In the genomic region with DNA sequence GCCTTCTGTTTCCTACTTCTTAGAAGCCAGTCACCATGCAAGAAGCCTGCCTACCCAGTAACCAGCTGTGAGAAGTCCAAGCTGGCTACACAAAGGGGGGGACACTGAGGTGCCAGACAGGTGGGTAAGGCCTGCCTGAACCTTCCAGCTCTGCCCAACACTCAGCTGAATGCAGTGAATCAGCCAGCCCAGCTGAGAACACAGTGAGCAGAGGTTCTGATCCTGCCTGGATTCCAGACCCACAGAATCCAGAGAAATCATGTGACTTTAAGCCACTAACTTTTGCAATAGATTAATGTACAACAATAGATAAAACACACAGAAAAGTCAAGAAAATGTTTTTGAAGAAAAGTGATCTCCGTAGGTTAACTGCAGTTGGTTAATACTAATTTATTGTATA, we compare ENCODE assay signal across 23 cellular contexts.
"Had no signal": no experiment of that assay in that cellular context is flagged by ENCODE, and none has a peak within 500 bp of the region (broad histone marks: within the 10 kb centered on the region; RNA-seq: fewer than 3 reads in every experiment).

No MANE protein-coding gene starts in this region.

- H3K27me3 ChIP-seq: body of pancreas, esophagus squamous epithelium had no signal

- H3K4me1 ChIP-seq: body of pancreas, esophagus squamous epithelium had no signal

- H3K9me3 ChIP-seq: body of pancreas, esophagus squamous epithelium had no signal

- H3K27ac ChIP-seq: body of pancreas, epithelial cell of prostate, esophagus squamous epithelium had no signal

- ATAC-seq: activated CD4-positive, alpha-beta T cell treated with anti-CD3 and anti-CD28 coated beads for 36 hours; activated CD8-positive, alpha-beta memory T cell treated with anti-CD3 and anti-CD28 coated beads, Interleukin-2, amount 10 ng/mL, durations not matched to agents 7 days and 5 days; activated CD8-positive, alpha-beta T cell treated with anti-CD3 and anti-CD28 coated beads, Interleukin-2, amount 10 ng/mL, durations not matched to agents 7 days and 5 days; activated naive CD8-positive, alpha-beta T cell treated with anti-CD3 and anti-CD28 coated beads, Interleukin-2, amount 50 U/mL, for 24 hours; body of pancreas had no signal

- DNase-seq: activated CD4-positive, alpha-beta memory T cell treated with anti-CD3 and anti-CD28 coated beads for 36 hours; activated CD4-positive, alpha-beta T cell treated with anti-CD3 and anti-CD28 coated beads for 36 hours; activated CD4-positive, alpha-beta T cell treated with anti-CD3 and anti-CD28 coated beads, Interleukin-2, amount 10 ng/mL, durations not matched to agents 24 days and 14 days; activated CD4-positive, CD25-positive, alpha-beta regulatory T cell; activated CD4-positive, CD25-positive, alpha-beta regulatory T cell treated with anti-CD3 and anti-CD28 coated beads, Interleukin-2, amount 50 U/mL, for 72 hours; activated CD8-positive, alpha-beta memory T cell treated with anti-CD3 and anti-CD28 coated beads, Interleukin-2, amount 10 ng/mL, durations not matched to agents 7 days and 5 days; activated CD8-positive, alpha-beta memory T cell treated with anti-CD3 and anti-CD28 coated beads, Interleukin-2, amount 50 U/mL, for 4 hours; activated CD8-positive, alpha-beta T cell treated with anti-CD3 and anti-CD28 coated beads, Interleukin-2, amount 10 ng/mL, durations not matched to agents 7 days and 5 days; activated effector memory CD4-positive, alpha-beta T cell treated with anti-CD3 and anti-CD28 coated beads, Interleukin-2, amount 50 U/mL, for 16 hours; activated naive CD4-positive, alpha-beta T cell treated with anti-CD3 and anti-CD28 coated beads for 36 hours; activated naive CD8-positive, alpha-beta T cell treated with anti-CD3 and anti-CD28 coated beads for 36 hours; activated naive CD8-positive, alpha-beta T cell treated with anti-CD3 and anti-CD28 coated beads, Interleukin-2, amount 50 U/mL, for 24 hours; activated T-cell treated with anti-CD3 and anti-CD28 coated beads, Interleukin-2, amount 50 U/mL, for 1 hour; activated T-cell treated with anti-CD3 and anti-CD28 coated beads, Interleukin-2, amount 50 U/mL, for 48 hours; amniotic stem cell; aorta; body of pancreas; central memory CD4-positive, alpha-beta T cell; effector CD8-positive, alpha-beta T cell; esophagus squamous epithelium; head of caudate nucleus; T-helper 2 cell had no signal

- H3K36me3 ChIP-seq: esophagus squamous epithelium had no signal

- H3K4me3 ChIP-seq: body of pancreas, esophagus squamous epithelium had no signal
